In the genomic region with DNA sequence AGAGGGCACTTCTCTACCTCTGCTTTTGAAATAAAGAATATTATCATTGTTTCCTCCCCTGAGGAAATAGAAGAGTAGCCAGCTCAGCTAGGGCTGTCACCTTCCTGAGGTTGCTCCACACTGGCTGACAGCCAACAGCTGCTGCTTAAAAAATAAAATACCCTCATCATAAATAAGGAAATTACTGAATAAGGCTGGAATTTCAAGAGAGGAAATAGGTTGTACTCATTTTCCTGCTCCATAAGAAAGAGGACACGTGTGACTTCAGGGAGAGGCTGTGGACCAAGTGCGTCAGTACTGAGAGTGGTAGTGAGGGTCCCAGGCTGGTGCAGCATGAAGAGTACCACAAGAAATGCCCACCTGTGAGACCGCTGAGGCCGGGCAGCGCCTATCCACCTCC, we compare ENCODE assay signal across 24 cellular contexts. TPM values are rescaled to one million over a fixed set of nuclear protein-coding genes. Genes with fewer than 3 reads are reported as not detected.
DNase-seq lines count a peak whose midpoint lies in the region; ATAC-seq and TF ChIP-seq lines count a peak whose summit lies in the region.
"Had no signal": no experiment of that assay in that cellular context is flagged by ENCODE, and none has a peak within 500 bp of the region (broad histone marks: within the 10 kb centered on the region; RNA-seq: fewer than 3 reads in every experiment).

No MANE protein-coding gene starts in this region.

- no peaks in the 10 kb centered on the region for H3K4me1 Mint-ChIP-seq in CD4-positive, alpha-beta memory T cell
- H3K4me1 Mint-ChIP-seq: T-cell had no signal

- H3K27me3 ChIP-seq in left lung (no peaks in the 10 kb centered on the region), subcutaneous abdominal adipose tissue (ENCODE audit: control insufficient read depth in 5 of 5, insufficient read depth in 4 of 5, low read length in 5 of 5) (no peaks in the 10 kb centered on the region)
- H3K27me3 ChIP-seq in CD4-positive, alpha-beta memory T cell (ENCODE audit: insufficient read depth, low read length): peaks cover 7% of the 10 kb centered on the region
- H3K27me3 ChIP-seq: BLaER1 treated with 17β-estradiol and CSF1 and Interleukin-3, amounts not matched to agents 10 nM and 100 nM; ovary had no signal

- POLR2A ChIA-PET in CD4-positive, alpha-beta memory T cell (lab: Charles Lee; ENCODE audit: partially characterized antibody): no interaction called here

- peak; percentile 32 for ATAC-seq in esophagus mucosa
- ATAC-seq in left lung: peak; percentile 34
- ATAC-seq: T-cell had no signal

- no peak overlapping the region for H3K27ac Mint-ChIP-seq in CD4-positive, alpha-beta memory T cell
- H3K27ac Mint-ChIP-seq: T-cell, type B pancreatic cell had no signal

- H3K27me3 Mint-ChIP-seq in CD4-positive, alpha-beta memory T cell: peaks cover 14 to 17% of the 10 kb centered on the region in 2 donors

- H3K27ac ChIP-seq in left lung (peak overlapping the region in 1 of 2 donors; percentile 68), subcutaneous abdominal adipose tissue (ENCODE audit: low read depth, low read length) (peak overlapping the region; percentile 59)
- no peak overlapping the region for H3K27ac ChIP-seq in CD4-positive, alpha-beta memory T cell (ENCODE audit: low read depth, low read length)
- H3K27ac ChIP-seq: 22Rv1; BLaER1 treated with 17β-estradiol and CSF1 and Interleukin-3, amounts not matched to agents 10 nM and 100 nM; ovary; WERI-Rb-1 had no signal

- H3K4me3 ChIP-seq in left lung (no peak overlapping the region), subcutaneous abdominal adipose tissue (ENCODE audit: low read depth in 1 of 5, low read length in 5 of 5) (peak overlapping the region in 3 of 5 donors; percentile 47 to 61 (median 60))
- H3K4me3 ChIP-seq in CD4-positive, alpha-beta memory T cell (ENCODE audit: low read length in 2 of 2): no peak overlapping the region
- H3K4me3 ChIP-seq: BLaER1 treated with 17β-estradiol and CSF1 and Interleukin-3, amounts not matched to agents 10 nM and 100 nM; ovary had no signal

- intact Hi-C loops in left lung (cut with DNase I): no loop called here
- intact Hi-C loops in CD4-positive, alpha-beta memory T cell (cut with micrococcal nuclease): no loop called here

- peak overlapping the region in 2 of 5 donors; percentile 31 to 68 for H3K9ac ChIP-seq in subcutaneous abdominal adipose tissue (ENCODE audit: low read length in 5 of 5)
- H3K9ac ChIP-seq: BLaER1 treated with 17β-estradiol and CSF1 and Interleukin-3, amounts not matched to agents 10 nM and 100 nM had no signal

- peak; percentile 1 for DNase-seq in DMS53 (lab: John Stamatoyannopoulos, UW)
- no peak for DNase-seq in DMS53 treated with DMSO at 0.1 percent for 48 hours (lab: John Stamatoyannopoulos, UW; ENCODE audit: unreplicated experiment)
- DNase-seq in left lung: no peak
- no peak for DNase-seq in AG08396 (ENCODE audit: low spot score)
- no peak for DNase-seq in CD4-positive, alpha-beta memory T cell
- no peak for DNase-seq in GM13976 (ENCODE audit: low spot score)
- DNase-seq: activated CD8-positive, alpha-beta memory T cell treated with anti-CD3 and anti-CD28 coated beads for 24 hours; DND-41; islet precursor cell; KBM-7; NCI-H1092 treated with DMSO at 0.1 percent for 48 hours; NCI-H2107; NCI-H82; stimulated activated CD4-positive, alpha-beta T cell treated with anti-CD3 and anti-CD28 coated beads, Interleukin-12 subunit alpha, Interleukin-12 subunit beta, amount 100 ng/mL, for 4 hours; stimulated activated naive CD4-positive, alpha-beta T cell; T-cell; WERI-Rb-1 had no signal

- TF ChIP-seq CTCF in left lung (IDR thresholded peaks at IDR 0.05): no peak
- TF ChIP-seq CTCF in GM13976 (IDR thresholded peaks at IDR 0.05; ENCODE audit: borderline replicate concordance, control extremely low read depth, extremely low read depth, insufficient read depth, missing control alignments): no peak

- H3K9me3 ChIP-seq in left lung (no peaks in the 10 kb centered on the region), subcutaneous abdominal adipose tissue (ENCODE audit: control insufficient read depth in 5 of 5, low read length in 5 of 5) (no peaks in the 10 kb centered on the region)
- no peaks in the 10 kb centered on the region for H3K9me3 ChIP-seq in CD4-positive, alpha-beta memory T cell (ENCODE audit: control insufficient read depth in 1 of 2, low read length in 2 of 2)
- H3K9me3 ChIP-seq: BLaER1 treated with 17β-estradiol and CSF1 and Interleukin-3, amounts not matched to agents 10 nM and 100 nM; ovary had no signal

- no peaks in the 10 kb centered on the region for H3K36me3 ChIP-seq in left lung
- no peaks in the 10 kb centered on the region for H3K36me3 ChIP-seq in subcutaneous abdominal adipose tissue (ENCODE audit: control insufficient read depth in 5 of 5, insufficient read depth in 5 of 5, low read length in 5 of 5)
- no peaks in the 10 kb centered on the region for H3K36me3 ChIP-seq in CD4-positive, alpha-beta memory T cell (ENCODE audit: insufficient read depth, low read length)
- H3K36me3 ChIP-seq: BLaER1 treated with 17β-estradiol and CSF1 and Interleukin-3, amounts not matched to agents 10 nM and 100 nM; ovary; WERI-Rb-1 had no signal

- no peaks in the 10 kb centered on the region for H3K9me3 Mint-ChIP-seq in CD4-positive, alpha-beta memory T cell
- H3K9me3 Mint-ChIP-seq: T-cell, type B pancreatic cell had no signal

- H3K4me3 Mint-ChIP-seq in CD4-positive, alpha-beta memory T cell: no peak overlapping the region
- H3K4me3 Mint-ChIP-seq: T-cell, type B pancreatic cell had no signal

- no peaks in the 10 kb centered on the region for H3K36me3 Mint-ChIP-seq in CD4-positive, alpha-beta memory T cell
- H3K36me3 Mint-ChIP-seq: T-cell, type B pancreatic cell had no signal

- peaks cover 0 to 11% of the 10 kb centered on the region in 2 donors for H3K4me1 ChIP-seq in left lung
- H3K4me1 ChIP-seq in subcutaneous abdominal adipose tissue (ENCODE audit: control insufficient read depth in 5 of 5, insufficient read depth in 5 of 5, low read length in 5 of 5): peaks cover 0 to 13% (median 0%) of the 10 kb centered on the region in 5 donors
- H3K4me1 ChIP-seq in CD4-positive, alpha-beta memory T cell (ENCODE audit: insufficient read depth, low read length): no peaks in the 10 kb centered on the region

- in situ Hi-C loops in GM13976 (cut with MboI; ENCODE audit: low sequenced_read_pairs, unreplicated experiment): no loop called here

- CTCF ChIA-PET in CD4-positive, alpha-beta memory T cell (lab: Charles Lee; ENCODE audit: partially characterized antibody): no interaction called here

RNA-seq across cellular contexts. Expression of a gene that starts 8.1 kb away (rescaled TPM):
- 0.24 TPM for total RNA-seq in esophagus mucosa
- 1 to 10 TPM; 2.4 to 4.2 TPM for total RNA-seq in left lung
- total RNA-seq in CD4-positive, alpha-beta memory T cell: not detected
- polyA plus RNA-seq in CD4-positive, alpha-beta memory T cell: not detected
- total RNA-seq: RPMI7951, T-cell had no signal

Comparison
In these comparisons a context has a peak if more than half of its experiments do, and no peak if none do; other contexts are left out.
1. H3K4me3 ChIP-seq: peak in subcutaneous abdominal adipose tissue (3 of 5); none in left lung (0 of 2) and CD4-positive, alpha-beta memory T cell (0 of 2).